In the genomic region with DNA sequence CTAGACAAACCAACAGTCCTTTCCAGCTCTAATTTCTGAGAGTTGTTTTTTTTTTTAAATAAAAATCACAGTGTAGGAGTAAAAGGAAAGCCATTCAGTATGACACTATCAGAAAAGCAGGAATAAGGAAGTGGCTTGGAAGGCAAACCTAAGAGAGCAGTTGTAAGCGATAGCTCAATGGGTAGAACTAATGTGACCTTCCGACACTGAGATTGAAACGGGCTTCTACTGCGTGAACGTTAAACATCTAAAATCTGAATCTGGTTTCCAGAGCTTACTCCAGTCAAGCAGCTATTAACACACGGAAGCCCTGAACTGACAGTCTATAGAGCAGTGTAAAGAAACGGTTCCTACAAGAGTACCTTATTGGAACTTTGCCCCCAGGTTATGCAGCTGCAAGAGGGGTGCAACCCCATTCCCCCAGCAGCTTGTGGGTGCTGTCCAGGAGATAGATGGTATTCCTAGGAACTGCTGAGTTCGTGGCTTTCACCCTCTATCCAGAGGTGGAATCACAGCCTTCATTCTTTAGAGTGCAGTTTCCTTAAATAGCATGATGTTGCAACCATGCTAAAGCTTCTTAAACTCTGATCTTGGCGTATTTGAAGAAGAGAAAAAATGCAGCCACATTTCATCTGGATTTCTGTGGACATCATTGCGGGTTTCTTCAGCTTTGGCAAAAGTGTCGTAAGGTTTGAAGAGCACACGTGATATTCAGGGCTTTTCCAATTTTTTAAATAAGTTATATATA, we compare ENCODE assay signal across 1 cellular context.
TF ChIP-seq lines count a peak whose summit lies in the region.

No MANE protein-coding gene starts in this region.

TF ChIP-seq in K562, 482 proteins besides CTCF, POLR2A, EP300 and RAD21 (continued from another document and continues in another):
- TF ChIP-seq, protein P1, sequence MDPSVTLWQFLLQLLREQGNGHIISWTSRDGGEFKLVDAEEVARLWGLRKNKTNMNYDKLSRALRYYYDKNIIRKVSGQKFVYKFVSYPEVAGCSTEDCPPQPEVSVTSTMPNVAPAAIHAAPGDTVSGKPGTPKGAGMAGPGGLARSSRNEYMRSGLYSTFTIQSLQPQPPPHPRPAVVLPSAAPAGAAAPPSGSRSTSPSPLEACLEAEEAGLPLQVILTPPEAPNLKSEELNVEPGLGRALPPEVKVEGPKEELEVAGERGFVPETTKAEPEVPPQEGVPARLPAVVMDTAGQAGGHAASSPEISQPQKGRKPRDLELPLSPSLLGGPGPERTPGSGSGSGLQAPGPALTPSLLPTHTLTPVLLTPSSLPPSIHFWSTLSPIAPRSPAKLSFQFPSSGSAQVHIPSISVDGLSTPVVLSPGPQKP (CRISPR knock-in tag; IDR thresholded peaks at IDR 0.05) = no peak
- TF ChIP-seq DACH1 (IDR thresholded peaks at IDR 0.05; ENCODE audit: partially characterized antibody) (no peak), ARNT (IDR thresholded peaks at IDR 0.05) (no peak), POLR2H (tag; IDR thresholded peaks at IDR 0.05; ENCODE audit: low read depth) (peak; percentile 83), ESRRB (CRISPR knock-in tag; IDR thresholded peaks at IDR 0.05; ENCODE audit: borderline replicate concordance) (no peak), GTF2E2 (tag; IDR thresholded peaks at IDR 0.05) (peak; percentile 97), NFE2 (IDR thresholded peaks at IDR 0.05; ENCODE audit: low read depth) (no peak), RNF2 (IDR thresholded peaks at IDR 0.05) (no peak), ZFP30 (CRISPR knock-in tag; IDR thresholded peaks at IDR 0.05; ENCODE audit: borderline replicate concordance) (no peak), LEF1 (IDR thresholded peaks at IDR 0.05) (no peak), ZNF41 (CRISPR knock-in tag; conservative IDR thresholded peaks at IDR 0.05) (peak; percentile 67; the same call in 1 of the 2 replicates), ARHGAP35 (IDR thresholded peaks at IDR 0.05; ENCODE audit: partially characterized antibody) (no peak), MAFG (tag; conservative IDR thresholded peaks at IDR 0.05) (no peak), BRD4 (IDR thresholded peaks at IDR 0.05) (peak; percentile 64), KDM5B (IDR thresholded peaks at IDR 0.05; ENCODE audit: insufficient replicate concordance, low read depth, low read length) (peak; percentile 31), SIX5 (IDR thresholded peaks at IDR 0.05; ENCODE audit: borderline replicate concordance in 1 of 2, insufficient read depth in 1 of 2, low read depth in 1 of 2, low read length in 2 of 2) (no peak), NCOA2 (IDR thresholded peaks at IDR 0.05; ENCODE audit: partially characterized antibody in 2 of 2) (no peak), ARID2 (IDR thresholded peaks at IDR 0.05) (no peak), CEBPB (tag; IDR thresholded peaks at IDR 0.05) (peak; percentile 91), PHTF2 (CRISPR knock-in tag; IDR thresholded peaks at IDR 0.05) (no peak)
- TF ChIP-seq, protein P2, sequence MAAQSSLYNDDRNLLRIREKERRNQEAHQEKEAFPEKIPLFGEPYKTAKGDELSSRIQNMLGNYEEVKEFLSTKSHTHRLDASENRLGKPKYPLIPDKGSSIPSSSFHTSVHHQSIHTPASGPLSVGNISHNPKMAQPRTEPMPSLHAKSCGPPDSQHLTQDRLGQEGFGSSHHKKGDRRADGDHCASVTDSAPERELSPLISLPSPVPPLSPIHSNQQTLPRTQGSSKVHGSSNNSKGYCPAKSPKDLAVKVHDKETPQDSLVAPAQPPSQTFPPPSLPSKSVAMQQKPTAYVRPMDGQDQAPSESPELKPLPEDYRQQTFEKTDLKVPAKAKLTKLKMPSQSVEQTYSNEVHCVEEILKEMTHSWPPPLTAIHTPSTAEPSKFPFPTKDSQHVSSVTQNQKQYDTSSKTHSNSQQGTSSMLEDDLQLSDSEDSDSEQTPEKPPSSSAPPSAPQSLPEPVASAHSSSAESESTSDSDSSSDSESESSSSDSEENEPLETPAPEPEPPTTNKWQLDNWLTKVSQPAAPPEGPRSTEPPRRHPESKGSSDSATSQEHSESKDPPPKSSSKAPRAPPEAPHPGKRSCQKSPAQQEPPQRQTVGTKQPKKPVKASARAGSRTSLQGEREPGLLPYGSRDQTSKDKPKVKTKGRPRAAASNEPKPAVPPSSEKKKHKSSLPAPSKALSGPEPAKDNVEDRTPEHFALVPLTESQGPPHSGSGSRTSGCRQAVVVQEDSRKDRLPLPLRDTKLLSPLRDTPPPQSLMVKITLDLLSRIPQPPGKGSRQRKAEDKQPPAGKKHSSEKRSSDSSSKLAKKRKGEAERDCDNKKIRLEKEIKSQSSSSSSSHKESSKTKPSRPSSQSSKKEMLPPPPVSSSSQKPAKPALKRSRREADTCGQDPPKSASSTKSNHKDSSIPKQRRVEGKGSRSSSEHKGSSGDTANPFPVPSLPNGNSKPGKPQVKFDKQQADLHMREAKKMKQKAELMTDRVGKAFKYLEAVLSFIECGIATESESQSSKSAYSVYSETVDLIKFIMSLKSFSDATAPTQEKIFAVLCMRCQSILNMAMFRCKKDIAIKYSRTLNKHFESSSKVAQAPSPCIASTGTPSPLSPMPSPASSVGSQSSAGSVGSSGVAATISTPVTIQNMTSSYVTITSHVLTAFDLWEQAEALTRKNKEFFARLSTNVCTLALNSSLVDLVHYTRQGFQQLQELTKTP (IDR thresholded peaks at IDR 0.05; ENCODE audit: low read depth in 1 of 2, partially characterized antibody in 2 of 2) = peak in 1 of 2 experiments; percentile 3
- TF ChIP-seq, protein P3, sequence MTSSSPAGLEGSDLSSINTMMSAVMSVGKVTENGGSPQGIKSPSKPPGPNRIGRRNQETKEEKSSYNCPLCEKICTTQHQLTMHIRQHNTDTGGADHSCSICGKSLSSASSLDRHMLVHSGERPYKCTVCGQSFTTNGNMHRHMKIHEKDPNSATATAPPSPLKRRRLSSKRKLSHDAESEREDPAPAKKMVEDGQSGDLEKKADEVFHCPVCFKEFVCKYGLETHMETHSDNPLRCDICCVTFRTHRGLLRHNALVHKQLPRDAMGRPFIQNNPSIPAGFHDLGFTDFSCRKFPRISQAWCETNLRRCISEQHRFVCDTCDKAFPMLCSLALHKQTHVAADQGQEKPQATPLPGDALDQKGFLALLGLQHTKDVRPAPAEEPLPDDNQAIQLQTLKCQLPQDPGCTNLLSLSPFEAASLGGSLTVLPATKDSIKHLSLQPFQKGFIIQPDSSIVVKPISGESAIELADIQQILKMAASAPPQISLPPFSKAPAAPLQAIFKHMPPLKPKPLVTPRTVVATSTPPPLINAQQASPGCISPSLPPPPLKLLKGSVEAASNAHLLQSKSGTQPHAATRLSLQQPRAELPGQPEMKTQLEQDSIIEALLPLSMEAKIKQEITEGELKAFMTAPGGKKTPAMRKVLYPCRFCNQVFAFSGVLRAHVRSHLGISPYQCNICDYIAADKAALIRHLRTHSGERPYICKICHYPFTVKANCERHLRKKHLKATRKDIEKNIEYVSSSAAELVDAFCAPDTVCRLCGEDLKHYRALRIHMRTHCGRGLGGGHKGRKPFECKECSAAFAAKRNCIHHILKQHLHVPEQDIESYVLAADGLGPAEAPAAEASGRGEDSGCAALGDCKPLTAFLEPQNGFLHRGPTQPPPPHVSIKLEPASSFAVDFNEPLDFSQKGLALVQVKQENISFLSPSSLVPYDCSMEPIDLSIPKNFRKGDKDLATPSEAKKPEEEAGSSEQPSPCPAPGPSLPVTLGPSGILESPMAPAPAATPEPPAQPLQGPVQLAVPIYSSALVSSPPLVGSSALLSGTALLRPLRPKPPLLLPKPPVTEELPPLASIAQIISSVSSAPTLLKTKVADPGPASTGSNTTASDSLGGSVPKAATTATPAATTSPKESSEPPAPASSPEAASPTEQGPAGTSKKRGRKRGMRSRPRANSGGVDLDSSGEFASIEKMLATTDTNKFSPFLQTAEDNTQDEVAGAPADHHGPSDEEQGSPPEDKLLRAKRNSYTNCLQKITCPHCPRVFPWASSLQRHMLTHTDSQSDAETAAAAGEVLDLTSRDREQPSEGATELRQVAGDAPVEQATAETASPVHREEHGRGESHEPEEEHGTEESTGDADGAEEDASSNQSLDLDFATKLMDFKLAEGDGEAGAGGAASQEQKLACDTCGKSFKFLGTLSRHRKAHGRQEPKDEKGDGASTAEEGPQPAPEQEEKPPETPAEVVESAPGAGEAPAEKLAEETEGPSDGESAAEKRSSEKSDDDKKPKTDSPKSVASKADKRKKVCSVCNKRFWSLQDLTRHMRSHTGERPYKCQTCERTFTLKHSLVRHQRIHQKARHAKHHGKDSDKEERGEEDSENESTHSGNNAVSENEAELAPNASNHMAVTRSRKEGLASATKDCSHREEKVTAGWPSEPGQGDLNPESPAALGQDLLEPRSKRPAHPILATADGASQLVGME (CRISPR knock-in tag; IDR thresholded peaks at IDR 0.05) = no peak
- TF ChIP-seq, protein P4, sequence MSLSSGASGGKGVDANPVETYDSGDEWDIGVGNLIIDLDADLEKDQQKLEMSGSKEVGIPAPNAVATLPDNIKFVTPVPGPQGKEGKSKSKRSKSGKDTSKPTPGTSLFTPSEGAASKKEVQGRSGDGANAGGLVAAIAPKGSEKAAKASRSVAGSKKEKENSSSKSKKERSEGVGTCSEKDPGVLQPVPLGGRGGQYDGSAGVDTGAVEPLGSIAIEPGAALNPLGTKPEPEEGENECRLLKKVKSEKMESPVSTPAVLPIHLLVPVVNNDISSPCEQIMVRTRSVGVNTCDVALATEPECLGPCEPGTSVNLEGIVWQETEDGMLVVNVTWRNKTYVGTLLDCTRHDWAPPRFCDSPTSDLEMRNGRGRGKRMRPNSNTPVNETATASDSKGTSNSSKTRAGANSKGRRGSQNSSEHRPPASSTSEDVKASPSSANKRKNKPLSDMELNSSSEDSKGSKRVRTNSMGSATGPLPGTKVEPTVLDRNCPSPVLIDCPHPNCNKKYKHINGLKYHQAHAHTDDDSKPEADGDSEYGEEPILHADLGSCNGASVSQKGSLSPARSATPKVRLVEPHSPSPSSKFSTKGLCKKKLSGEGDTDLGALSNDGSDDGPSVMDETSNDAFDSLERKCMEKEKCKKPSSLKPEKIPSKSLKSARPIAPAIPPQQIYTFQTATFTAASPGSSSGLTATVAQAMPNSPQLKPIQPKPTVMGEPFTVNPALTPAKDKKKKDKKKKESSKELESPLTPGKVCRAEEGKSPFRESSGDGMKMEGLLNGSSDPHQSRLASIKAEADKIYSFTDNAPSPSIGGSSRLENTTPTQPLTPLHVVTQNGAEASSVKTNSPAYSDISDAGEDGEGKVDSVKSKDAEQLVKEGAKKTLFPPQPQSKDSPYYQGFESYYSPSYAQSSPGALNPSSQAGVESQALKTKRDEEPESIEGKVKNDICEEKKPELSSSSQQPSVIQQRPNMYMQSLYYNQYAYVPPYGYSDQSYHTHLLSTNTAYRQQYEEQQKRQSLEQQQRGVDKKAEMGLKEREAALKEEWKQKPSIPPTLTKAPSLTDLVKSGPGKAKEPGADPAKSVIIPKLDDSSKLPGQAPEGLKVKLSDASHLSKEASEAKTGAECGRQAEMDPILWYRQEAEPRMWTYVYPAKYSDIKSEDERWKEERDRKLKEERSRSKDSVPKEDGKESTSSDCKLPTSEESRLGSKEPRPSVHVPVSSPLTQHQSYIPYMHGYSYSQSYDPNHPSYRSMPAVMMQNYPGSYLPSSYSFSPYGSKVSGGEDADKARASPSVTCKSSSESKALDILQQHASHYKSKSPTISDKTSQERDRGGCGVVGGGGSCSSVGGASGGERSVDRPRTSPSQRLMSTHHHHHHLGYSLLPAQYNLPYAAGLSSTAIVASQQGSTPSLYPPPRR (CRISPR knock-in tag; IDR thresholded peaks at IDR 0.05; ENCODE audit: borderline replicate concordance) = no peak
- TF ChIP-seq, protein P5, sequence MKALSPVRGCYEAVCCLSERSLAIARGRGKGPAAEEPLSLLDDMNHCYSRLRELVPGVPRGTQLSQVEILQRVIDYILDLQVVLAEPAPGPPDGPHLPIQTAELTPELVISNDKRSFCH (CRISPR knock-in tag; IDR thresholded peaks at IDR 0.05) = no peak
- TF ChIP-seq, protein P5 (tag; IDR thresholded peaks at IDR 0.05) = peak; percentile 38; the same call in 1 of the 2 replicates
- TF ChIP-seq, protein P6, sequence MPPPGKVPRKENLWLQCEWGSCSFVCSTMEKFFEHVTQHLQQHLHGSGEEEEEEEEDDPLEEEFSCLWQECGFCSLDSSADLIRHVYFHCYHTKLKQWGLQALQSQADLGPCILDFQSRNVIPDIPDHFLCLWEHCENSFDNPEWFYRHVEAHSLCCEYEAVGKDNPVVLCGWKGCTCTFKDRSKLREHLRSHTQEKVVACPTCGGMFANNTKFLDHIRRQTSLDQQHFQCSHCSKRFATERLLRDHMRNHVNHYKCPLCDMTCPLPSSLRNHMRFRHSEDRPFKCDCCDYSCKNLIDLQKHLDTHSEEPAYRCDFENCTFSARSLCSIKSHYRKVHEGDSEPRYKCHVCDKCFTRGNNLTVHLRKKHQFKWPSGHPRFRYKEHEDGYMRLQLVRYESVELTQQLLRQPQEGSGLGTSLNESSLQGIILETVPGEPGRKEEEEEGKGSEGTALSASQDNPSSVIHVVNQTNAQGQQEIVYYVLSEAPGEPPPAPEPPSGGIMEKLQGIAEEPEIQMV (tag; conservative IDR thresholded peaks at IDR 0.05; ENCODE audit: low read depth) = peak; percentile 0; the same call in 1 of the 2 replicates
- TF ChIP-seq, protein P7, sequence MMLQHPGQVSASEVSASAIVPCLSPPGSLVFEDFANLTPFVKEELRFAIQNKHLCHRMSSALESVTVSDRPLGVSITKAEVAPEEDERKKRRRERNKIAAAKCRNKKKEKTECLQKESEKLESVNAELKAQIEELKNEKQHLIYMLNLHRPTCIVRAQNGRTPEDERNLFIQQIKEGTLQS (IDR thresholded peaks at IDR 0.05) = 0 out of 2 replicates have a peak, but pooled peaks have one; percentile 20
- TF ChIP-seq, protein P7 (CRISPR knock-in tag; conservative IDR thresholded peaks at IDR 0.05) = no peak
- TF ChIP-seq, protein P8, sequence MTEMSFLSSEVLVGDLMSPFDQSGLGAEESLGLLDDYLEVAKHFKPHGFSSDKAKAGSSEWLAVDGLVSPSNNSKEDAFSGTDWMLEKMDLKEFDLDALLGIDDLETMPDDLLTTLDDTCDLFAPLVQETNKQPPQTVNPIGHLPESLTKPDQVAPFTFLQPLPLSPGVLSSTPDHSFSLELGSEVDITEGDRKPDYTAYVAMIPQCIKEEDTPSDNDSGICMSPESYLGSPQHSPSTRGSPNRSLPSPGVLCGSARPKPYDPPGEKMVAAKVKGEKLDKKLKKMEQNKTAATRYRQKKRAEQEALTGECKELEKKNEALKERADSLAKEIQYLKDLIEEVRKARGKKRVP (CRISPR knock-in tag; IDR thresholded peaks at IDR 0.05) = 0 out of 2 replicates have a peak, but pooled peaks have one; percentile 24
- TF ChIP-seq, protein P9, sequence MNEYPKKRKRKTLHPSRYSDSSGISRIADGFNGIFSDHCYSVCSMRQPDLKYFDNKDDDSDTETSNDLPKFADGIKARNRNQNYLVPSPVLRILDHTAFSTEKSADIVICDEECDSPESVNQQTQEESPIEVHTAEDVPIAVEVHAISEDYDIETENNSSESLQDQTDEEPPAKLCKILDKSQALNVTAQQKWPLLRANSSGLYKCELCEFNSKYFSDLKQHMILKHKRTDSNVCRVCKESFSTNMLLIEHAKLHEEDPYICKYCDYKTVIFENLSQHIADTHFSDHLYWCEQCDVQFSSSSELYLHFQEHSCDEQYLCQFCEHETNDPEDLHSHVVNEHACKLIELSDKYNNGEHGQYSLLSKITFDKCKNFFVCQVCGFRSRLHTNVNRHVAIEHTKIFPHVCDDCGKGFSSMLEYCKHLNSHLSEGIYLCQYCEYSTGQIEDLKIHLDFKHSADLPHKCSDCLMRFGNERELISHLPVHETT (CRISPR knock-in tag; conservative IDR thresholded peaks at IDR 0.05 in 1 of 2, IDR thresholded peaks at IDR 0.05 in 1 of 2) = peak in 1 of 2 experiments; percentile 85; a peak in 2 of 4 replicates
